ENCODE assay signal across 20 cellular contexts in the genomic region with DNA sequence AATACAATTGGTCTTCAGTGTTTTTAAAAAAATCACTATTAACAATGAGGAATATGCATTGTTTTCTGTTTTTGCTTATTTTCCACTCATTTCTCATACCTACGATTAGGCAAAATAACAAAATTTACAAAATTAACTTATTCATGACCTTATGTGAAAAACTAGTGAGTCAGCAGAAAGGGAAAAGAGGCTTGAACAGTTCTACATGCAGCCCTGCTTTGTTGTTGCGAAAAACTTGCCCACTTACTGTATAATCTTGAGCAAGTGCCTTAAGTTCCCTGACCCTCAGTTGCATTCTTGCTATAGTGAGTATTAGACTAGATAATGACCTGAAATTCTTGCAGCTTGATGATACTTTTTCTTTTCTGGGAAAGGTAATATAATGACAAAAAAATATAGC.
"Had no signal": no experiment of that assay in that cellular context is flagged by ENCODE, and none has a peak within 500 bp of the region (broad histone marks: within the 10 kb centered on the region; RNA-seq: fewer than 3 reads in every experiment).

No MANE protein-coding gene starts in this region.

- H3K4me3 ChIP-seq: dorsolateral prefrontal cortex, heart right ventricle, neural progenitor cell, ovary, right atrium auricular region, stomach had no signal

- H2AFZ ChIP-seq: neural progenitor cell had no signal

- H3K4me1 ChIP-seq: heart right ventricle, neural progenitor cell, right atrium auricular region, stomach had no signal

- H3K9ac ChIP-seq: neural progenitor cell had no signal

- DNase-seq: cortex of kidney; dorsolateral prefrontal cortex; effector CD8-positive, alpha-beta T cell; heart right ventricle; hypothalamus; islet precursor cell; midbrain; nucleus accumbens; ovary; small intestine; stimulated activated CD4-positive, alpha-beta T cell treated with anti-CD3 and anti-CD28 coated beads, Interleukin-12 subunit alpha, Interleukin-12 subunit beta, amount 100 ng/mL, for 4 hours; stimulated activated naive CD4-positive, alpha-beta T cell; stomach; substantia nigra; trophoblast cell had no signal

- H3K27me3 ChIP-seq: dorsolateral prefrontal cortex, heart right ventricle, neural progenitor cell, ovary, right atrium auricular region, stomach had no signal

- H3K36me3 ChIP-seq: heart right ventricle, neural progenitor cell, ovary, right atrium auricular region, stomach had no signal

- H3K4me2 ChIP-seq: neural progenitor cell had no signal

- H3K27ac ChIP-seq: dorsolateral prefrontal cortex, heart right ventricle, neural progenitor cell, ovary, right atrium auricular region, stomach had no signal

- H3K9me3 ChIP-seq: ovary, right atrium auricular region had no signal

- ATAC-seq: esophagus mucosa; heart right ventricle; left lobe of liver; natural killer cell treated with Interleukin-12 subunit alpha and Interleukin-12 subunit beta and Interleukin-15 and Interleukin-18, amount 100 ng/mL, for 72 hours had no signal
